1 cellular context compared by ENCODE assay signal in genomic region chr10:53022663-53023088, GRCh38.
TF ChIP-seq lines count a peak whose summit lies in the region.

No MANE protein-coding gene starts in this region.

TF ChIP-seq in WTC11, 78 proteins besides CTCF, POLR2A, EP300 and RAD21 (continued from another document and continues in another):
- peak; percentile 62; the same call in 1 of the 2 replicates for TF ChIP-seq ZNF532 (CRISPR knock-in tag; IDR thresholded peaks at IDR 0.05; ENCODE audit: borderline replicate concordance)
- no peak for TF ChIP-seq ATF1 (CRISPR knock-in tag; IDR thresholded peaks at IDR 0.05)
- TF ChIP-seq MXD4 (CRISPR knock-in tag; IDR thresholded peaks at IDR 0.05; ENCODE audit: borderline replicate concordance) = no peak
- peak; percentile 99 for TF ChIP-seq TEAD1 (CRISPR knock-in tag; IDR thresholded peaks at IDR 0.05)
- TF ChIP-seq ZNF671 (CRISPR knock-in tag; IDR thresholded peaks at IDR 0.05) = no peak
- peak; percentile 90 for TF ChIP-seq TEAD4 (CRISPR knock-in tag; IDR thresholded peaks at IDR 0.05)
- TF ChIP-seq FOXJ3 (CRISPR knock-in tag; IDR thresholded peaks at IDR 0.05; ENCODE audit: borderline replicate concordance) = no peak
- no peak for TF ChIP-seq ZNF512 (CRISPR knock-in tag; IDR thresholded peaks at IDR 0.05; ENCODE audit: borderline replicate concordance)
- TF ChIP-seq CREM (CRISPR knock-in tag; IDR thresholded peaks at IDR 0.05) = no peak
- no peak for TF ChIP-seq GABPB1 (CRISPR knock-in tag; IDR thresholded peaks at IDR 0.05)
- TF ChIP-seq JUN (CRISPR knock-in tag; IDR thresholded peaks at IDR 0.05) = no peak
- TF ChIP-seq PRDM15 (CRISPR knock-in tag; IDR thresholded peaks at IDR 0.05) = peak; percentile 58
- no peak for TF ChIP-seq E2F5 (CRISPR knock-in tag; IDR thresholded peaks at IDR 0.05)
- TF ChIP-seq ZNF317 (CRISPR knock-in tag; IDR thresholded peaks at IDR 0.05; ENCODE audit: borderline replicate concordance, low read depth) = no peak
- no peak for TF ChIP-seq ESRRA (CRISPR knock-in tag; IDR thresholded peaks at IDR 0.05; ENCODE audit: borderline replicate concordance)
- TF ChIP-seq EMX1 (CRISPR knock-in tag; IDR thresholded peaks at IDR 0.05) = no peak
- TF ChIP-seq ZNF232 (CRISPR knock-in tag; IDR thresholded peaks at IDR 0.05) = 0 out of 2 replicates have a peak, but pooled peaks have one; percentile 58
- peak; percentile 54; the same call in 1 of the 2 replicates for TF ChIP-seq NFE2L1 (CRISPR knock-in tag; IDR thresholded peaks at IDR 0.05)
- TF ChIP-seq ZMAT4 (CRISPR knock-in tag; IDR thresholded peaks at IDR 0.05) = no peak
- TF ChIP-seq SMAD3 (CRISPR knock-in tag; IDR thresholded peaks at IDR 0.05; ENCODE audit: borderline replicate concordance) = no peak
- TF ChIP-seq ATF2 (CRISPR knock-in tag; IDR thresholded peaks at IDR 0.05; ENCODE audit: borderline replicate concordance, low read depth) = no peak
- TF ChIP-seq NR2C2 (CRISPR knock-in tag; IDR thresholded peaks at IDR 0.05) = no peak
- TF ChIP-seq ZNF423 (CRISPR knock-in tag; IDR thresholded peaks at IDR 0.05) = peak; percentile 3; the same call in 1 of the 2 replicates
- TF ChIP-seq PRRX2 (CRISPR knock-in tag; IDR thresholded peaks at IDR 0.05) = no peak
- no peak for TF ChIP-seq ZBTB43 (CRISPR knock-in tag; IDR thresholded peaks at IDR 0.05)
- no peak for TF ChIP-seq NFATC4 (CRISPR knock-in tag; IDR thresholded peaks at IDR 0.05)
- TF ChIP-seq ZNF138 (CRISPR knock-in tag; conservative IDR thresholded peaks at IDR 0.05) = no peak
- no peak for TF ChIP-seq MYBL2 (CRISPR knock-in tag; IDR thresholded peaks at IDR 0.05)
- no peak for TF ChIP-seq ZNF281 (CRISPR knock-in tag; IDR thresholded peaks at IDR 0.05)
- peak; percentile 83; the same call in 1 of the 2 replicates for TF ChIP-seq ETV6 (CRISPR knock-in tag; IDR thresholded peaks at IDR 0.05)
- no peak for TF ChIP-seq ARID4B (CRISPR knock-in tag; IDR thresholded peaks at IDR 0.05; ENCODE audit: borderline replicate concordance)
- no peak for TF ChIP-seq IRF1 (CRISPR knock-in tag; IDR thresholded peaks at IDR 0.05)
- peak; percentile 84 for TF ChIP-seq USF2 (CRISPR knock-in tag; IDR thresholded peaks at IDR 0.05)
